ENCODE assay signal across 15 cellular contexts in genomic region chr9:36847781-36848673, GRCh38.
DNase-seq lines count a peak whose midpoint lies in the region; ATAC-seq and TF ChIP-seq lines count a peak whose summit lies in the region.
"Had no signal": no experiment of that assay in that cellular context is flagged by ENCODE, and none has a peak within 500 bp of the region (broad histone marks: within the 10 kb centered on the region; RNA-seq: fewer than 3 reads in every experiment).

No MANE protein-coding gene starts in this region.

- TF ChIP-seq CTCF in choroid plexus epithelial cell (conservative IDR thresholded peaks at IDR 0.05; ENCODE audit: low read depth, low read length) (no peak), gastrocnemius medialis (IDR thresholded peaks at IDR 0.05 in 4 of 5, conservative IDR thresholded peaks at IDR 0.05 in 1 of 5) (no peak), endothelial cell (IDR thresholded peaks at IDR 0.05; ENCODE audit: unreplicated experiment) (no peak)

- H3K27ac Mint-ChIP-seq in naive B cell (peak overlapping the region in 5 of 6 donors; percentile 72 to 95 (median 90)), endothelial cell (ENCODE audit: unreplicated experiment) (no peak overlapping the region)

- H3K9me3 Mint-ChIP-seq in naive B cell (no peaks in the 10 kb centered on the region), endothelial cell (ENCODE audit: unreplicated experiment) (no peaks in the 10 kb centered on the region)

- peak overlapping the region in 1 of 8 donors; percentile 40 for H3K4me3 Mint-ChIP-seq in naive B cell
- H3K4me3 Mint-ChIP-seq in endothelial cell (ENCODE audit: unreplicated experiment): no peak overlapping the region

- ATAC-seq in naive B cell (ENCODE audit: low read depth in 2 of 2) (no peak), HG03439 (IDR thresholded peaks at IDR 0.05; ENCODE audit: unreplicated experiment) (no peak), gastrocnemius medialis (no peak), HG02642 (IDR thresholded peaks at IDR 0.05; ENCODE audit: poor library complexity, unreplicated experiment) (no peak)
- ATAC-seq: HCT116 had no signal

- intact Hi-C loops in gastrocnemius medialis (cut with DNase I; ENCODE audit: low total_unique reads): no loop called here

- H3K27ac ChIP-seq in gastrocnemius medialis: no peak overlapping the region

- H3K27me3 ChIP-seq in gastrocnemius medialis: peaks cover 0 to 3% (median 0%) of the 10 kb centered on the region in 3 donors

- peak; percentile 76 for DNase-seq in DMS79 treated with DMSO at 0.1 percent for 48 hours (lab: John Stamatoyannopoulos, UW)
- peak; percentile 80 for DNase-seq in NCI-H2107 treated with DMSO at 0.1 percent for 48 hours (lab: John Stamatoyannopoulos, UW; ENCODE audit: unreplicated experiment)
- peak; percentile 8 for DNase-seq in choroid plexus epithelial cell (ENCODE audit: low read depth)
- no peak for DNase-seq in naive B cell
- DNase-seq in gastrocnemius medialis: no peak
- DNase-seq in endothelial cell (ENCODE audit: low spot score): no peak
- DNase-seq: anterior cingulate cortex, glutamatergic neuron, MG63, NCI-H2227 treated with DMSO at 0.1 percent for 48 hours, SHP77 treated with DMSO at 0.1 percent for 48 hours, T-helper 2 cell had no signal

- TF ChIP-seq POLR2A in gastrocnemius medialis (IDR thresholded peaks at IDR 0.05): no peak

- H3K4me1 Mint-ChIP-seq in naive B cell: peaks cover 6 to 25% (median 21%) of the 10 kb centered on the region in 3 donors
- peaks cover 39% of the 10 kb centered on the region for H3K4me1 Mint-ChIP-seq in endothelial cell (ENCODE audit: unreplicated experiment)

- H3K36me3 Mint-ChIP-seq in naive B cell (peaks cover 10 to 30% of the 10 kb centered on the region in 2 donors), endothelial cell (ENCODE audit: low read depth, unreplicated experiment) (peaks cover 5% of the 10 kb centered on the region)

- H3K9me3 ChIP-seq in gastrocnemius medialis: no peaks in the 10 kb centered on the region
- H3K9me3 ChIP-seq: MG63 had no signal

- in situ Hi-C loops in gastrocnemius medialis (cut with MboI; ENCODE audit: low sequenced_read_pairs in 4 of 4): no loop called here

- no peaks in the 10 kb centered on the region for H3K27me3 Mint-ChIP-seq in naive B cell
- H3K27me3 Mint-ChIP-seq in endothelial cell (ENCODE audit: unreplicated experiment): peaks cover 13% of the 10 kb centered on the region

- H3K4me1 ChIP-seq in gastrocnemius medialis: no peaks in the 10 kb centered on the region

- H3K4me3 ChIP-seq in choroid plexus epithelial cell (ENCODE audit: low read depth, low read length) (no peak overlapping the region), gastrocnemius medialis (no peak overlapping the region)
- H3K4me3 ChIP-seq: MG63 had no signal

- no peaks in the 10 kb centered on the region for H3K36me3 ChIP-seq in gastrocnemius medialis
- H3K36me3 ChIP-seq: MG63 had no signal

Comparison
In these comparisons a context has a peak if more than half of its experiments do, and no peak if none do; other contexts are left out.
1. DNase-seq: peak in DMS79 treated with DMSO at 0.1 percent for 48 hours (single experiment), NCI-H2107 treated with DMSO at 0.1 percent for 48 hours (single experiment) and choroid plexus epithelial cell (single experiment); none in naive B cell (single experiment), gastrocnemius medialis (0 of 2) and endothelial cell (single experiment).